21 cellular contexts compared by ENCODE assay signal in genomic region chr11:73636249-73636648, GRCh38. TPM values are rescaled to one million over a fixed set of nuclear protein-coding genes. Genes with fewer than 3 reads are reported as not detected.
"Had no signal": no experiment of that assay in that cellular context is flagged by ENCODE, and none has a peak within 500 bp of the region (broad histone marks: within the 10 kb centered on the region; RNA-seq: fewer than 3 reads in every experiment).

No MANE protein-coding gene starts in this region.

- H3K9me3 ChIP-seq: esophagus muscularis mucosa, gastroesophageal sphincter, left ventricle myocardium inferior, lower lobe of right lung, testis, transverse colon had no signal

- H3K4me1 ChIP-seq: esophagus muscularis mucosa, gastroesophageal sphincter, left ventricle myocardium inferior, lower lobe of right lung, testis, transverse colon had no signal

- H3K27me3 ChIP-seq: esophagus muscularis mucosa, testis, transverse colon had no signal

- H3K27ac ChIP-seq: epithelial cell of prostate, esophagus muscularis mucosa, gastroesophageal sphincter, left ventricle myocardium inferior, lower lobe of right lung, skin epidermis, testis, transverse colon had no signal

- H3K4me3 ChIP-seq: esophagus muscularis mucosa, gastroesophageal sphincter, left ventricle myocardium inferior, lower lobe of right lung, skin epidermis, testis, transverse colon had no signal

- H3K36me3 ChIP-seq: esophagus muscularis mucosa, gastroesophageal sphincter, left ventricle myocardium inferior, lower lobe of right lung, transverse colon had no signal

- ATAC-seq: gastroesophageal sphincter; left cardiac atrium; lower lobe of right lung; sciatic nerve; stimulated activated naive B cell treated with anti-CD40 and anti-IgM and Interleukin-4, amounts not matched to agents 10 μg/mL and 1 μg/mL and 100 μg/mL, for 72 hours; stimulated activated naive CD8-positive, alpha-beta T cell treated with anti-CD3 and anti-CD28 coated beads, Interleukin-15, amount 100 ng/mL, for 72 hours had no signal

- DNase-seq: effector memory CD4-positive, alpha-beta T cell; foreskin fibroblast; glutamatergic neuron; immature natural killer cell; left cardiac atrium; left ventricle myocardium inferior; lower lobe of right lung; naive B cell; nephron progenitor cell; stimulated activated CD4-positive, alpha-beta T cell treated with anti-CD3 and anti-CD28 coated beads, Interleukin-2, amount 100 ng/mL, for 24 hours; stimulated activated CD4-positive, alpha-beta T cell treated with anti-CD3 and anti-CD28 coated beads, Interleukin-4, amount 100 ng/mL, for 4 hours; stimulated activated naive B cell treated with anti-CD40 and anti-IgM and Interleukin-4, amounts not matched to agents 10 μg/mL and 1 μg/mL and 100 μg/mL, for 72 hours; stimulated activated naive CD8-positive, alpha-beta T cell treated with anti-CD3 and anti-CD28 coated beads, Interleukin-15, amount 100 ng/mL, for 72 hours; testis; transverse colon had no signal

RNA-seq across cellular contexts. Expression of gene PLEKHB1, which starts 10.1 kb away (rescaled TPM):
- polyA plus RNA-seq: keratinocyte had no signal
